ENCODE assay signal across 10 cellular contexts in genomic region chr2:205699554-205700289, GRCh38. TPM values are rescaled to one million over a fixed set of nuclear protein-coding genes. Genes with fewer than 3 reads are reported as not detected.
A peak's percentile ranks its signal among the peaks of the same experiment; 100 is the strongest.
DNase-seq lines count a peak whose midpoint lies in the region; ATAC-seq, FAIRE-seq and TF ChIP-seq lines count a peak whose summit lies in the region.
"Had no signal": no experiment of that assay in that cellular context is flagged by ENCODE, and none has a peak within 500 bp of the region (broad histone marks: within the 10 kb centered on the region; RNA-seq: fewer than 3 reads in every experiment).

No MANE protein-coding gene starts in this region.

- H2BK5ac ChIP-seq in neuronal stem cell (ENCODE audit: low read length): no peak overlapping the region

- no peak overlapping the region for H4K8ac ChIP-seq in neuronal stem cell (ENCODE audit: low read depth, low read length)

- H4K91ac ChIP-seq in neuronal stem cell (ENCODE audit: low read depth, low read length, poor library complexity): no peak overlapping the region

- no peak overlapping the region for H2BK12ac ChIP-seq in neuronal stem cell (ENCODE audit: low read length)

- H3K79me1 ChIP-seq in neuronal stem cell (ENCODE audit: low read depth, low read length): no peaks in the 10 kb centered on the region

- no peak overlapping the region for H3K4me2 ChIP-seq in neuronal stem cell (ENCODE audit: insufficient read depth, low read length, poor library complexity, severe bottlenecking)

- peak overlapping the region; percentile 97 for H3K27ac Mint-ChIP-seq in chondrocyte (ENCODE audit: unreplicated experiment)

- peak overlapping the region; percentile 44 for H3K4me3 Mint-ChIP-seq in chondrocyte (ENCODE audit: unreplicated experiment)

- H2AK5ac ChIP-seq in neuronal stem cell (ENCODE audit: low read depth, low read length): no peak overlapping the region

- TF ChIP-seq CTCF in chondrocyte (IDR thresholded peaks at IDR 0.05): no peak

- H3K36me3 ChIP-seq in neuronal stem cell (replicated peaks in 1 of 2; ENCODE audit: control insufficient read depth in 2 of 2, insufficient read depth in 2 of 2, low read length in 2 of 2): peaks cover 0 to 32% of the 10 kb centered on the region in 2 donors

- no peak overlapping the region for H3K14ac ChIP-seq in neuronal stem cell (ENCODE audit: low read length)

- ATAC-seq in HG03460 (IDR thresholded peaks at IDR 0.05; ENCODE audit: unreplicated experiment): no peak

- peaks cover 5% of the 10 kb centered on the region for H3K36me3 Mint-ChIP-seq in chondrocyte (ENCODE audit: low read depth)

- H3K23ac ChIP-seq in neuronal stem cell (ENCODE audit: low read depth, low read length, poor library complexity): no peak overlapping the region

- no peak overlapping the region for H2AFZ ChIP-seq in neuronal stem cell (ENCODE audit: low read length)

- DNase-seq in GM12892 (ENCODE audit: insufficient read length) (no peak), NCI-H82 treated with DMSO at 0.1 percent for 48 hours (lab: John Stamatoyannopoulos, UW; ENCODE audit: unreplicated experiment) (peak; percentile 33), chondrocyte (ENCODE audit: low spot score) (no peak), neuronal stem cell (ENCODE audit: low spot score) (no peak), activated gamma-delta T cell (lab: John Stamatoyannopoulos, UW) (no peak), iPS-NIHi11 (ENCODE audit: low spot score) (no peak)
- DNase-seq in activated naive CD4-positive, alpha-beta T cell (lab: John Stamatoyannopoulos, UW): no peak
- DNase-seq: heart right ventricle had no signal

- H3K27ac ChIP-seq in neuronal stem cell (replicated peaks; ENCODE audit: low read length): peak overlapping the region; percentile 3
- H3K27ac ChIP-seq: VCaP had no signal

- peak; percentile 46 for FAIRE-seq in GM12892 (lab: Jason Lieb, UNC)

- no peak overlapping the region for H3K4me3 ChIP-seq in neuronal stem cell (ENCODE audit: low read length in 2 of 2)
- H3K4me3 ChIP-seq: heart right ventricle had no signal

- peak overlapping the region; percentile 50 for H3K18ac ChIP-seq in neuronal stem cell (ENCODE audit: low read length)

- no peak overlapping the region for H2BK120ac ChIP-seq in neuronal stem cell (ENCODE audit: low read depth, low read length)

- H3K4ac ChIP-seq in neuronal stem cell (ENCODE audit: low read length): no peak overlapping the region

- no peaks in the 10 kb centered on the region for H3K27me3 Mint-ChIP-seq in chondrocyte (ENCODE audit: low read depth)

- TF ChIP-seq POLR2A in GM12892 (IDR thresholded peaks at IDR 0.05; ENCODE audit: low read depth, low read length): no peak

- H3K9ac ChIP-seq in neuronal stem cell (ENCODE audit: low read depth, low read length, poor library complexity): no peak overlapping the region

- no CpG with 5 or more reads among the region's 4 CpGs for whole genome bisulfite sequencing in neuronal stem cell (ENCODE audit: extremely low coverage in 2 of 2, insufficient read length in 2 of 2, insufficient replicate concordance in 1 of 2), 2 donors

- H3K27me3 ChIP-seq in neuronal stem cell (ENCODE audit: control insufficient read depth in 3 of 3, insufficient read depth in 3 of 3, low read depth in 1 of 3, low read length in 3 of 3): no peaks in the 10 kb centered on the region
- H3K27me3 ChIP-seq: heart right ventricle had no signal

- H3K4me1 ChIP-seq in neuronal stem cell (ENCODE audit: control insufficient read depth in 2 of 2, insufficient read depth in 1 of 2, low read depth in 1 of 2, low read length in 2 of 2): peaks cover 30 to 52% of the 10 kb centered on the region in 2 donors

- H3K4me1 Mint-ChIP-seq in chondrocyte (ENCODE audit: low read depth): peaks cover 96% of the 10 kb centered on the region

- H3K9me3 Mint-ChIP-seq in chondrocyte (ENCODE audit: low read depth): no peaks in the 10 kb centered on the region

- no peak overlapping the region for H2BK15ac ChIP-seq in neuronal stem cell (ENCODE audit: low read length)

- H3K9me3 ChIP-seq in neuronal stem cell (replicated peaks in 1 of 2; ENCODE audit: control insufficient read depth in 2 of 2, insufficient read depth in 1 of 2, low read depth in 1 of 2, low read length in 2 of 2): no peaks in the 10 kb centered on the region
- H3K9me3 ChIP-seq: heart right ventricle had no signal

RNA-seq across cellular contexts. Expression of gene NRP2, which starts 17.4 kb away (rescaled TPM):
- 1.1 TPM for polyA plus RNA-seq in GM12892 (2012; ENCODE audit: missing spikeins)
- total RNA-seq in chondrocyte: 31.7 to 83.7 TPM (median 34.5 TPM) in 3 replicates
- 7.6 TPM for polyA plus RNA-seq in neuronal stem cell (2013, experiment 1 of 2)
- 7.4 TPM for polyA plus RNA-seq in neuronal stem cell (2013, experiment 2 of 2)
